6 cellular contexts compared by ENCODE assay signal in genomic region chr7:102439963-102440795, GRCh38. TPM values are rescaled to one million over a fixed set of nuclear protein-coding genes. Genes with fewer than 3 reads are reported as not detected.
DNase-seq lines count a peak whose midpoint lies in the region; TF ChIP-seq lines count a peak whose summit lies in the region.

No MANE protein-coding gene starts in this region.

- H3K27me3 Mint-ChIP-seq in HFFc6 (ENCODE audit: insufficient read depth) = no peaks in the 10 kb centered on the region; the same call in 1 of the 2 replicates

- peaks cover 9% of the 10 kb centered on the region for H3K4me1 Mint-ChIP-seq in HFFc6 (ENCODE audit: low read depth)

- H3K4me3 ChIP-seq in mammary epithelial cell (replicated peaks in 1 of 3; ENCODE audit: insufficient read depth in 1 of 3, low read depth in 2 of 3, low read length in 3 of 3) = no peak overlapping the region

- peak overlapping the region; percentile 34 for H3K4me3 Mint-ChIP-seq in HFFc6

- H3K27ac ChIP-seq in mammary epithelial cell (ENCODE audit: insufficient read depth, low read depth, low read length) = no peak overlapping the region

- no peak overlapping the region for H3K9ac ChIP-seq in mammary epithelial cell (ENCODE audit: insufficient read depth, low read length)

- TF ChIP-seq CTCF in HFFc6 (IDR thresholded peaks at IDR 0.05) = no peak
- no peak for TF ChIP-seq CTCF in mammary epithelial cell (conservative IDR thresholded peaks at IDR 0.05 in 1 of 2, IDR thresholded peaks at IDR 0.05 in 1 of 2; ENCODE audit: extremely low read depth in 1 of 2, insufficient read depth in 1 of 2, low read depth in 1 of 2, low read length in 2 of 2)

- H3K79me2 ChIP-seq in mammary epithelial cell (ENCODE audit: insufficient read depth, low read length) = no peaks in the 10 kb centered on the region

- DNase-seq in HFFc6 (peak; percentile 84), mammary epithelial cell (peak; percentile 56), non-pigmented ciliary epithelial cell (ENCODE audit: low read depth) (peak; percentile 44), hippocampal formation (lab: John Stamatoyannopoulos, UW) (no peak)
- DNase-seq in activated T-cell treated with anti-CD3 and anti-CD28 coated beads, Interleukin-2, amount 50 U/mL, for 48 hours = no peak
- DNase-seq in activated CD8-positive, alpha-beta memory T cell treated with anti-CD3 and anti-CD28 coated beads, Interleukin-2, amount 50 U/mL, for 4 hours = no peak

- no peaks in the 10 kb centered on the region for H3K9me3 Mint-ChIP-seq in HFFc6

- CTCF ChIA-PET in mammary epithelial cell (lab: Charles Lee; ENCODE audit: low non-redundant PET) = no interaction called here

- 36% methylated on average over 13 of the region's 17 CpGs for WGBS in mammary epithelial cell (ENCODE audit: low coverage, missing lambda C conversion rate)

- H3K4me1 ChIP-seq in mammary epithelial cell (ENCODE audit: insufficient read depth, low read length) = peaks cover 11% of the 10 kb centered on the region

- H3K4me2 ChIP-seq in mammary epithelial cell (ENCODE audit: insufficient read depth, low read depth, low read length) = no peak overlapping the region

- dilution Hi-C loops in mammary epithelial cell (cut with HindIII; ENCODE audit: low sequenced_read_pairs) = loop anchor here (5.0 kb wide), 1 partner anchor 43 kb away; the partner anchor contains the start of gene PRKRIP1

- no TSS peak for BruUV-seq in mammary epithelial cell (replicated peaks; lab: Mats Ljungman, UMichigan)

- H3K36me3 ChIP-seq in mammary epithelial cell (ENCODE audit: insufficient read depth, low read length) = no peaks in the 10 kb centered on the region

- intact Hi-C loops in mammary epithelial cell (cut with micrococcal nuclease) = no loop called here

- H3K27me3 ChIP-seq in mammary epithelial cell (ENCODE audit: insufficient read depth, low read length) = no peaks in the 10 kb centered on the region

- peaks cover 12% of the 10 kb centered on the region for H3K36me3 Mint-ChIP-seq in HFFc6 (ENCODE audit: low read depth)

- H2AFZ ChIP-seq in mammary epithelial cell (ENCODE audit: low read depth, low read length) = no peak overlapping the region

- no peaks in the 10 kb centered on the region for H4K20me1 ChIP-seq in mammary epithelial cell (ENCODE audit: insufficient read depth, low read length)

- in situ Hi-C loops in mammary epithelial cell (cut with MboI; ENCODE audit: low sequenced_read_pairs in 2 of 2) = no loop called here

- H3K9me3 ChIP-seq in mammary epithelial cell (replicated peaks; ENCODE audit: insufficient read depth, low read length) = no peaks in the 10 kb centered on the region

- H3K27ac Mint-ChIP-seq in HFFc6 = peak overlapping the region; percentile 82

RNA-seq across cellular contexts. Expression of gene ORAI2, which starts 6.8 kb away (rescaled TPM):
- total RNA-seq in HFFc6 (2021; fragmentation: NEBNext Ultra II Directional; extraction: Animal tissue kit (Norgen Biotek cat#: 25700)) = 10 to 100 TPM; 49.4 to 72.5 (median 54.9) TPM
- total RNA-seq in mammary epithelial cell = 10 to 100 TPM; 17.3 to 28.0 TPM
- 10.7 TPM for polyA plus RNA-seq in mammary epithelial cell
- 13.6 TPM for polyA minus RNA-seq in mammary epithelial cell

RNA-seq across cellular contexts. Expression of gene ALKBH4, which starts 24.5 kb away (rescaled TPM):
- total RNA-seq in HFFc6 (2021; fragmentation: NEBNext Ultra II Directional; extraction: Animal tissue kit (Norgen Biotek cat#: 25700)) = 10 to 100 TPM in 3 of 6 experiments, 1 to 10 TPM in 3; 9.6 to 11.0 (median 10.0) TPM
- 10 to 100 TPM in 1 of 2 donors, 1 to 10 TPM in 1; 9.2 to 12.5 TPM for total RNA-seq in mammary epithelial cell
- 5.3 TPM for polyA plus RNA-seq in mammary epithelial cell
- 0.41 TPM for polyA minus RNA-seq in mammary epithelial cell

RNA-seq across cellular contexts. Expression of gene LRWD1, which starts 24.6 kb away (rescaled TPM):
- 10 to 100 TPM; 19.4 to 28.2 (median 23.0) TPM for total RNA-seq in HFFc6 (2021; fragmentation: NEBNext Ultra II Directional; extraction: Animal tissue kit (Norgen Biotek cat#: 25700))
- 10 to 100 TPM; 17.8 to 18.3 TPM for total RNA-seq in mammary epithelial cell
- 18.0 TPM for polyA plus RNA-seq in mammary epithelial cell
- 10.0 TPM for polyA minus RNA-seq in mammary epithelial cell

RNA-seq across cellular contexts. Expression of gene POLR2J, which starts 38.5 kb away (rescaled TPM):
- 10 to 100 TPM; 61.8 to 76.5 (median 66.0) TPM for total RNA-seq in HFFc6 (2021; fragmentation: NEBNext Ultra II Directional; extraction: Animal tissue kit (Norgen Biotek cat#: 25700))
- total RNA-seq in mammary epithelial cell = 10 to 100 TPM; 19.3 to 50.5 TPM
- polyA plus RNA-seq in mammary epithelial cell = 75.1 TPM
- polyA minus RNA-seq in mammary epithelial cell = 5.2 TPM

RNA-seq across cellular contexts. Expression of gene PRKRIP1, which starts 44.0 kb away (rescaled TPM):
- total RNA-seq in HFFc6 (2021; fragmentation: NEBNext Ultra II Directional; extraction: Animal tissue kit (Norgen Biotek cat#: 25700)) = 10 to 100 TPM; 18.8 to 24.7 (median 20.4) TPM
- total RNA-seq in mammary epithelial cell = 10 to 100 TPM; 13.3 to 27.1 TPM
- 13.2 TPM for polyA plus RNA-seq in mammary epithelial cell
- polyA minus RNA-seq in mammary epithelial cell = 1.0 TPM

Comparison
In these comparisons a context has a peak if more than half of its experiments do, and no peak if none do; other contexts are left out.
1. DNase-seq: peak in HFFc6 (single experiment), mammary epithelial cell (single experiment) and non-pigmented ciliary epithelial cell (single experiment); none in activated T-cell treated with anti-CD3 and anti-CD28 coated beads, Interleukin-2, amount 50 U/mL, for 48 hours (0 of 2), hippocampal formation (0 of 2) and activated CD8-positive, alpha-beta memory T cell treated with anti-CD3 and anti-CD28 coated beads, Interleukin-2, amount 50 U/mL, for 4 hours (single experiment).